9 cellular contexts compared by ENCODE assay signal in genomic region chr17:80969030-80969673, GRCh38. TPM values are rescaled to one million over a fixed set of nuclear protein-coding genes. Genes with fewer than 3 reads are reported as not detected.
DNase-seq lines count a peak whose midpoint lies in the region; ATAC-seq and TF ChIP-seq lines count a peak whose summit lies in the region.
"Had no signal": no experiment of that assay in that cellular context is flagged by ENCODE, and none has a peak within 500 bp of the region (broad histone marks: within the 10 kb centered on the region; RNA-seq: fewer than 3 reads in every experiment).

No MANE protein-coding gene starts in this region.

- H3K27me3 Mint-ChIP-seq in naive B cell, result no peaks in the 10 kb centered on the region
- no peaks in the 10 kb centered on the region for H3K27me3 Mint-ChIP-seq in T-helper 2 cell treated with Interferon-gamma antibody and Interleukin-4, amounts not matched to agents 5 μg/mL and 100 μg/mL, for 36 hours (ENCODE audit: low read depth)

- TF ChIP-seq CTCF in left ventricle myocardium inferior (IDR thresholded peaks at IDR 0.05; ENCODE audit: borderline replicate concordance), result no peak

- H3K4me1 ChIP-seq in left ventricle myocardium inferior, result peaks cover 23% of the 10 kb centered on the region

- peaks cover 4 to 13% of the 10 kb centered on the region in 2 donors for H3K36me3 Mint-ChIP-seq in naive B cell
- H3K36me3 Mint-ChIP-seq in T-helper 2 cell treated with Interferon-gamma antibody and Interleukin-4, amounts not matched to agents 5 μg/mL and 100 μg/mL, for 36 hours (ENCODE audit: low read depth), result peaks cover 10% of the 10 kb centered on the region

- H3K27me3 ChIP-seq in left ventricle myocardium inferior (ENCODE audit: low read depth), result peaks cover 31% of the 10 kb centered on the region

- DNase-seq in Right ventricle myocardium superior (peak; percentile 46), left ventricle myocardium inferior (no peak), caudate nucleus (lab: John Stamatoyannopoulos, UW) (no peak), naive B cell (no peak), AG20443 (ENCODE audit: low spot score) (no peak)
- no peak for DNase-seq in T-helper 2 cell treated with Interferon-gamma antibody and Interleukin-4, amounts not matched to agents 5 μg/mL and 100 μg/mL, for 36 hours (ENCODE audit: low spot score)

- peaks cover 12% of the 10 kb centered on the region for H3K36me3 ChIP-seq in left ventricle myocardium inferior

- no peaks in the 10 kb centered on the region for H3K9me3 Mint-ChIP-seq in naive B cell
- no peaks in the 10 kb centered on the region for H3K9me3 Mint-ChIP-seq in T-helper 2 cell treated with Interferon-gamma antibody and Interleukin-4, amounts not matched to agents 5 μg/mL and 100 μg/mL, for 36 hours

- H3K27ac ChIP-seq in left ventricle myocardium inferior (replicated peaks) (no peak overlapping the region), caudate nucleus (ENCODE audit: low read depth, low read length) (peak overlapping the region; percentile 90)
- H3K27ac ChIP-seq: VCaP had no signal

- intact Hi-C loops in Right ventricle myocardium superior (cut with DNase I), result no loop called here
- intact Hi-C loops in left ventricle myocardium inferior (cut with micrococcal nuclease), result no loop called here

- no peaks in the 10 kb centered on the region for H3K9me3 ChIP-seq in left ventricle myocardium inferior (replicated peaks)

- H3K4me3 Mint-ChIP-seq in naive B cell, result peak overlapping the region in 3 of 8 donors; percentile 44 to 54 (median 51)
- no peak overlapping the region for H3K4me3 Mint-ChIP-seq in T-helper 2 cell treated with Interferon-gamma antibody and Interleukin-4, amounts not matched to agents 5 μg/mL and 100 μg/mL, for 36 hours

- no peak overlapping the region for H3K4me3 ChIP-seq in left ventricle myocardium inferior

- H3K27ac Mint-ChIP-seq in naive B cell, result peak overlapping the region in 4 of 6 donors; percentile 50 to 92 (median 82)
- H3K27ac Mint-ChIP-seq in T-helper 2 cell treated with Interferon-gamma antibody and Interleukin-4, amounts not matched to agents 5 μg/mL and 100 μg/mL, for 36 hours, result no peak overlapping the region

- peaks cover 12 to 22% (median 15%) of the 10 kb centered on the region in 3 donors for H3K4me1 Mint-ChIP-seq in naive B cell
- H3K4me1 Mint-ChIP-seq in T-helper 2 cell treated with Interferon-gamma antibody and Interleukin-4, amounts not matched to agents 5 μg/mL and 100 μg/mL, for 36 hours (ENCODE audit: low read depth), result no peaks in the 10 kb centered on the region

- ATAC-seq in Right ventricle myocardium superior (ENCODE audit: poor library complexity) (peak; percentile 4), naive B cell (ENCODE audit: low read depth in 2 of 2) (no peak), HG03108 (IDR thresholded peaks at IDR 0.05; ENCODE audit: unreplicated experiment) (no peak), HG02840 (IDR thresholded peaks at IDR 0.05; ENCODE audit: low FRiP score, unreplicated experiment) (no peak)

RNA-seq across cellular contexts. Expression of gene CHMP6, which starts 22.5 kb away (rescaled TPM):
- total RNA-seq in Right ventricle myocardium superior, result 13.6 TPM
- total RNA-seq in left ventricle myocardium inferior, result 15.9 TPM
- 10 to 100 TPM; 38.8 to 51.8 (median 43.5) TPM for polyA plus RNA-seq in naive B cell (ENCODE audit: low read depth in 6 of 6)
